ENCODE assay signal across 1 cellular context in the genomic region with DNA sequence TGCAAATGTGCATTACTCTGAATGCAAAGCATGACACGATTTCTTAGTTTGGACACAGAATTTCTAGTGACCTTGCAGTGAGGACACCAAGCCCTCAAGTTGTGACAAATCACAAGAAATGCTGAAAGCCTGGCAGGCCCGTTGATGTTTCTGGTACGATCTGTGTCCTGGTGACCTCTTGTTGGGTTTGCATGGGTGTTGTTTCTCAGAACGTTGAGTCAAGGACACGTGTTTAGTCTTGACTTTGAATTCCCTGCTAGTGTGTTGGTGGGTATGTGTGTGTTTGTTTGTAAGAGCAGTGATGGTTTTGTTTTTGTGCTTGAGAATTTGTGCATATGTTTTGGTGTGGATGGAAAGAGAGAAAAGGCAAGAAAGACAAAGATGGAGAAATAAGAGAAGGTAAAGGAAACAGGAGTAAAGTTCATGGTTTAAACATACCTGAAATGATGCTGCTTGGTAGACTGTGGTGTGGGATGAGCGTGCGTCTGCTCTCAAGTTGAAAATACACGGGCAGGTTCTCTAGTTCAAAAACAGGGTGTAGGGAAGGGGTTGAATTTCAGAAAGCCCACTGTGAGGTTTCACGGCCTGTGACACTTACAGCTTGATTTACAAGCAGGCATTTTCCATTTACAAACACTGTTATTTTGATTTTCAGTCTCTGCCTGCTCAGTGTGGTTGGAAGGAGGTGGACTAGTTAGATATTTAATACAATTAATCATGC.
TF ChIP-seq lines count a peak whose summit lies in the region.

No MANE protein-coding gene starts in this region.

TF ChIP-seq in GM12878, 131 proteins besides CTCF, POLR2A, EP300 and RAD21:
- TF ChIP-seq SKIL (IDR thresholded peaks at IDR 0.05; ENCODE audit: low read depth, poor library complexity, severe bottlenecking) (no peak), MXI1 (IDR thresholded peaks at IDR 0.05; ENCODE audit: low read depth, low read length) (no peak), HCFC1 (IDR thresholded peaks at IDR 0.05; ENCODE audit: low read length) (no peak), USF1 (IDR thresholded peaks at IDR 0.05; ENCODE audit: borderline replicate concordance, extremely low read length, insufficient read depth, low read depth, low read length) (no peak), ZNF24 (IDR thresholded peaks at IDR 0.05) (no peak), YBX1 (IDR thresholded peaks at IDR 0.05) (no peak), POU2F2 (IDR thresholded peaks at IDR 0.05; ENCODE audit: borderline replicate concordance, low read depth, low read length) (no peak), NRF1 (conservative IDR thresholded peaks at IDR 0.05; ENCODE audit: low read depth, low read length) (no peak), HDAC6 (IDR thresholded peaks at IDR 0.05; ENCODE audit: unreplicated experiment) (no peak), JUND (IDR thresholded peaks at IDR 0.05; ENCODE audit: low read depth, low read length) (no peak), PML (IDR thresholded peaks at IDR 0.05; ENCODE audit: low read length) (no peak), HDAC2 (IDR thresholded peaks at IDR 0.05) (no peak), BMI1 (IDR thresholded peaks at IDR 0.05; ENCODE audit: borderline replicate concordance) (no peak), TCF7 (IDR thresholded peaks at IDR 0.05; ENCODE audit: borderline replicate concordance) (no peak)
- TF ChIP-seq, protein P1, sequence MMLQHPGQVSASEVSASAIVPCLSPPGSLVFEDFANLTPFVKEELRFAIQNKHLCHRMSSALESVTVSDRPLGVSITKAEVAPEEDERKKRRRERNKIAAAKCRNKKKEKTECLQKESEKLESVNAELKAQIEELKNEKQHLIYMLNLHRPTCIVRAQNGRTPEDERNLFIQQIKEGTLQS (IDR thresholded peaks at IDR 0.05; ENCODE audit: borderline replicate concordance, extremely low read depth, low read depth, low read length), result no peak
- TF ChIP-seq, protein P2, sequence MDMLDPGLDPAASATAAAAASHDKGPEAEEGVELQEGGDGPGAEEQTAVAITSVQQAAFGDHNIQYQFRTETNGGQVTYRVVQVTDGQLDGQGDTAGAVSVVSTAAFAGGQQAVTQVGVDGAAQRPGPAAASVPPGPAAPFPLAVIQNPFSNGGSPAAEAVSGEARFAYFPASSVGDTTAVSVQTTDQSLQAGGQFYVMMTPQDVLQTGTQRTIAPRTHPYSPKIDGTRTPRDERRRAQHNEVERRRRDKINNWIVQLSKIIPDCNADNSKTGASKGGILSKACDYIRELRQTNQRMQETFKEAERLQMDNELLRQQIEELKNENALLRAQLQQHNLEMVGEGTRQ (IDR thresholded peaks at IDR 0.05; ENCODE audit: borderline replicate concordance, low read depth, low read length), result no peak
